In genomic region chr4:186749611-186750281, GRCh38 we compare ENCODE assay signal across 1 cellular context.
A peak's percentile ranks its signal among the peaks of the same experiment; 100 is the strongest.
TF ChIP-seq lines count a peak whose summit lies in the region.

No MANE protein-coding gene starts in this region.

TF ChIP-seq in HepG2, 621 proteins besides CTCF, POLR2A, EP300 and RAD21 (continued from another document and continues in another):
- no peak for TF ChIP-seq ZBTB40 (IDR thresholded peaks at IDR 0.05)
- TF ChIP-seq ZBTB40 (CRISPR knock-in tag; IDR thresholded peaks at IDR 0.05) = peak; percentile 52; the same call in 1 of the 2 replicates
- no peak for TF ChIP-seq PHB2 (IDR thresholded peaks at IDR 0.05; ENCODE audit: partially characterized antibody)
- TF ChIP-seq GMEB1 (CRISPR knock-in tag; IDR thresholded peaks at IDR 0.05; ENCODE audit: borderline replicate concordance) = no peak
- TF ChIP-seq ZNF720 (CRISPR knock-in tag; IDR thresholded peaks at IDR 0.05) = no peak
- no peak for TF ChIP-seq RELA (CRISPR knock-in tag; IDR thresholded peaks at IDR 0.05)
- no peak for TF ChIP-seq ZNF432 (CRISPR knock-in tag; IDR thresholded peaks at IDR 0.05; ENCODE audit: borderline replicate concordance)
- no peak for TF ChIP-seq NKX3-1 (CRISPR knock-in tag; IDR thresholded peaks at IDR 0.05)
- TF ChIP-seq NFE2L1 (CRISPR knock-in tag; IDR thresholded peaks at IDR 0.05; ENCODE audit: borderline replicate concordance) = no peak
- TF ChIP-seq ZBTB49 (CRISPR knock-in tag; IDR thresholded peaks at IDR 0.05; ENCODE audit: borderline replicate concordance) = no peak
- peak; percentile 40; the same call in 1 of the 2 replicates for TF ChIP-seq HOXA3 (CRISPR knock-in tag; IDR thresholded peaks at IDR 0.05)
- no peak for TF ChIP-seq GATAD1 (CRISPR knock-in tag; IDR thresholded peaks at IDR 0.05)
- TF ChIP-seq KLF12 (CRISPR knock-in tag; IDR thresholded peaks at IDR 0.05; ENCODE audit: borderline replicate concordance) = no peak
- TF ChIP-seq ZBTB43 (CRISPR knock-in tag; conservative IDR thresholded peaks at IDR 0.05) = peak; percentile 55; the same call in 1 of the 2 replicates
- TF ChIP-seq NFYC (CRISPR knock-in tag; IDR thresholded peaks at IDR 0.05) = no peak
- TF ChIP-seq SOX5 (CRISPR knock-in tag; IDR thresholded peaks at IDR 0.05; ENCODE audit: borderline replicate concordance) = peak; percentile 46; the same call in 1 of the 2 replicates
- TF ChIP-seq ZNF234 (CRISPR knock-in tag; conservative IDR thresholded peaks at IDR 0.05) = no peak
- no peak for TF ChIP-seq KMT2B (CRISPR knock-in tag; IDR thresholded peaks at IDR 0.05)
- TF ChIP-seq MTF2 (CRISPR knock-in tag; IDR thresholded peaks at IDR 0.05; ENCODE audit: borderline replicate concordance) = no peak
- TF ChIP-seq SAP130 (CRISPR knock-in tag; IDR thresholded peaks at IDR 0.05; ENCODE audit: low read depth) = peak; percentile 36
- no peak for TF ChIP-seq DNMT1 (CRISPR knock-in tag; IDR thresholded peaks at IDR 0.05)
- no peak for TF ChIP-seq UBTF (CRISPR knock-in tag; IDR thresholded peaks at IDR 0.05)
- TF ChIP-seq ZBTB10 (CRISPR knock-in tag; IDR thresholded peaks at IDR 0.05; ENCODE audit: borderline replicate concordance) = no peak
- TF ChIP-seq PRDM15 (CRISPR knock-in tag; IDR thresholded peaks at IDR 0.05) = no peak
- TF ChIP-seq PATZ1 (CRISPR knock-in tag; IDR thresholded peaks at IDR 0.05) = no peak
